Comparison of ENCODE assay signal across 8 cellular contexts in the genomic region with DNA sequence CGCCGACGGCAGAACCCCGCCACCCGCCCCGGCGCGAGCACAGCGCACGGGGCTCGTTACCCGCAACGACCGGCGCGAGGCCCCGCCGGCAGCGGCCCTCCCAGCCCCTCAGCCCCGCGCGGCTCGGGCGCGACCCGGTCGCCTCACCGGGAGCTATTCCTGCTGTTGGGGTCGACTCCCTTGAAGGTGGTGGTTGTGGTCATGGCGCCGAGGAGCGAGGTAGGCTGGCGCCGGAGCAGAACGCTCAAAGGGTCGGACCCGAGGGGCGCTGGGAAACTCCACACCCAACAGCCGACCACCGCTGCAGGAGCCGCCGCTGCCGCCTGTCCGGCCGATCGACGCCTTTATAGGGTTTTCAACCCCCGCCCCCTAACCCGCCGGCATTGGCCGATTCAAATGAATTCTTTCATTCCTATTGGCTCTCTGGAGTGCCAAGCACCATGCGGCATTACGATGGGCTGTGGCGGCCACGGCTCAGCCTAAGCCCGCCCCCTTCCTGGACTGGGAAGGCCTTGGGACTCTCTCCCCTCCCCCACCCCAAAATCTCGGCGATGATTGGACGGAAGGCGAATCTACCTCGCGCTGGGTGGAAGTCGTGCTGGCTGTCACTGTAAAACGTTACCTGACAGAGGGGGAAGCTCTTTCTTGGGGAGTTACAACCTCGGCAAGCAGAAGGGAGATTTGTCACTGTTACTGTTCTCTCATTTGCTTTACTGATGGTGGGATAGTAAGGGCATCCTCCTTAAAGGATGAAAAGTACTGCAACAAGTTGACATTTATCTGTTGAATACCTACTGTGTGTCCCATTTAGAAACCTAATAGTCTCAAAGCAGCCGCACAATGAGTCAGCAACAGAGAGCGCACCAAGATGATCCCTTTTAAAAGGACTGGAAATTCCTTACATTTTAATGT. TPM values are rescaled to one million over a fixed set of nuclear protein-coding genes. Genes with fewer than 3 reads are reported as not detected.
A peak's percentile ranks its signal among the peaks of the same experiment; 100 is the strongest.
DNase-seq lines count a peak whose midpoint lies in the region; ATAC-seq, FAIRE-seq and TF ChIP-seq lines count a peak whose summit lies in the region.

A gene with protein sequence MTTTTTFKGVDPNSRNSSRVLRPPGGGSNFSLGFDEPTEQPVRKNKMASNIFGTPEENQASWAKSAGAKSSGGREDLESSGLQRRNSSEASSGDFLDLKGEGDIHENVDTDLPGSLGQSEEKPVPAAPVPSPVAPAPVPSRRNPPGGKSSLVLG (minus strand): TSS at position 318 of the 912 bp plus-strand sequence. CDS start 115 bp downstream, at position 203.

- DNase-seq in GM13977 (ENCODE audit: low spot score): peak; percentile 98
- peak; percentile 97 for DNase-seq in NCI-H1694 (lab: John Stamatoyannopoulos, UW)
- peak; percentile 95 for DNase-seq in amniotic stem cell (lab: John Stamatoyannopoulos, UW)
- peak; percentile 98 for DNase-seq in left ventricle myocardium superior
- DNase-seq in psoas muscle: peak; percentile 97 to 99
- DNase-seq in urothelium cell line (ENCODE audit: low spot score): peak; percentile 100

- peak; percentile 74 for FAIRE-seq in urothelium cell line (lab: Jason Lieb, UNC)

- peak within 1 kb of the TSS; percentile 90 for H3K27ac Mint-ChIP-seq in T-helper 1 cell treated with Interleukin-12 subunit alpha and Interleukin-12 subunit beta and Interleukin-4 antibody, amounts not matched to agents 30 μg/mL and 1 μg/mL, for 36 hours

- peaks cover 6% of the 10 kb centered on the region for H3K36me3 Mint-ChIP-seq in T-helper 1 cell treated with Interleukin-12 subunit alpha and Interleukin-12 subunit beta and Interleukin-4 antibody, amounts not matched to agents 30 μg/mL and 1 μg/mL, for 36 hours (ENCODE audit: low read depth)

- no peaks in the 10 kb centered on the region for H3K27me3 ChIP-seq in psoas muscle (ENCODE audit: insufficient read depth in 3 of 3, low read length in 2 of 3)

- H3K9me3 Mint-ChIP-seq in T-helper 1 cell treated with Interleukin-12 subunit alpha and Interleukin-12 subunit beta and Interleukin-4 antibody, amounts not matched to agents 30 μg/mL and 1 μg/mL, for 36 hours: no peaks in the 10 kb centered on the region

- in situ Hi-C loops in GM13977 (cut with MboI; ENCODE audit: low pct_unique_long_range_greater_than_20kb, low sequenced_read_pairs, unreplicated experiment): no loop called here

- peak; percentile 91 for ATAC-seq in HG02884 (IDR thresholded peaks at IDR 0.05; ENCODE audit: unreplicated experiment)
- ATAC-seq in left ventricle myocardium superior: peak; percentile 100
- peak; percentile 98 to 99 (median 98) for ATAC-seq in psoas muscle

- H3K4me3 ChIP-seq in psoas muscle: peak within 1 kb of the TSS; percentile 82

- H3K27ac ChIP-seq in psoas muscle: peak within 1 kb of the TSS; percentile 92

- no peaks in the 10 kb centered on the region for H3K27me3 Mint-ChIP-seq in T-helper 1 cell treated with Interleukin-12 subunit alpha and Interleukin-12 subunit beta and Interleukin-4 antibody, amounts not matched to agents 30 μg/mL and 1 μg/mL, for 36 hours (ENCODE audit: low read depth)

- intact Hi-C loops in left ventricle myocardium superior (cut with micrococcal nuclease): no loop called here
- intact Hi-C loops in psoas muscle (cut with DNase I): no loop called here

- peaks cover 34% of the 10 kb centered on the region for H3K4me1 Mint-ChIP-seq in T-helper 1 cell treated with Interleukin-12 subunit alpha and Interleukin-12 subunit beta and Interleukin-4 antibody, amounts not matched to agents 30 μg/mL and 1 μg/mL, for 36 hours (ENCODE audit: low read depth)

- 1 to 2% (median 1%) methylated on average over 47 to 67 of the region's 67 CpGs for WGBS in psoas muscle, 3 donors

- H3K4me1 ChIP-seq in psoas muscle: peaks cover 22% of the 10 kb centered on the region

- H3K4me3 Mint-ChIP-seq in T-helper 1 cell treated with Interleukin-12 subunit alpha and Interleukin-12 subunit beta and Interleukin-4 antibody, amounts not matched to agents 30 μg/mL and 1 μg/mL, for 36 hours: peak within 1 kb of the TSS; percentile 95

- no peaks in the 10 kb centered on the region for H3K9me3 ChIP-seq in psoas muscle

- TF ChIP-seq CTCF in GM13977 (IDR thresholded peaks at IDR 0.05; ENCODE audit: extremely low read depth, insufficient read depth, missing control alignments): no peak
- TF ChIP-seq CTCF in psoas muscle (IDR thresholded peaks at IDR 0.05): no peak

- H3K36me3 ChIP-seq in psoas muscle (ENCODE audit: insufficient read depth in 1 of 2, low read depth in 1 of 2): peaks cover 0 to 3% of the 10 kb centered on the region in 2 donors

RNA-seq across cellular contexts. Expression of the gene that starts here (rescaled TPM):
- total RNA-seq in left ventricle myocardium superior (14.0 TPM), psoas muscle (100 to 1,000 TPM in 2 of 4 donors, 10 to 100 TPM in 2; 50.1 to 232 (median 85.0) TPM)
- 100 to 1,000 TPM in 1 of 3 donors, 10 to 100 TPM in 2; 79.2 to 164 (median 92.6) TPM for polyA plus RNA-seq in psoas muscle

Comparison
In these comparisons a context has a peak if more than half of its experiments do, and no peak if none do; other contexts are left out.
1. Peak in every context shown above with its lines: DNase-seq, ATAC-seq, H3K4me3 ChIP-seq and H3K27ac ChIP-seq.